ENCODE assay signal across 1 cellular context in the genomic region with DNA sequence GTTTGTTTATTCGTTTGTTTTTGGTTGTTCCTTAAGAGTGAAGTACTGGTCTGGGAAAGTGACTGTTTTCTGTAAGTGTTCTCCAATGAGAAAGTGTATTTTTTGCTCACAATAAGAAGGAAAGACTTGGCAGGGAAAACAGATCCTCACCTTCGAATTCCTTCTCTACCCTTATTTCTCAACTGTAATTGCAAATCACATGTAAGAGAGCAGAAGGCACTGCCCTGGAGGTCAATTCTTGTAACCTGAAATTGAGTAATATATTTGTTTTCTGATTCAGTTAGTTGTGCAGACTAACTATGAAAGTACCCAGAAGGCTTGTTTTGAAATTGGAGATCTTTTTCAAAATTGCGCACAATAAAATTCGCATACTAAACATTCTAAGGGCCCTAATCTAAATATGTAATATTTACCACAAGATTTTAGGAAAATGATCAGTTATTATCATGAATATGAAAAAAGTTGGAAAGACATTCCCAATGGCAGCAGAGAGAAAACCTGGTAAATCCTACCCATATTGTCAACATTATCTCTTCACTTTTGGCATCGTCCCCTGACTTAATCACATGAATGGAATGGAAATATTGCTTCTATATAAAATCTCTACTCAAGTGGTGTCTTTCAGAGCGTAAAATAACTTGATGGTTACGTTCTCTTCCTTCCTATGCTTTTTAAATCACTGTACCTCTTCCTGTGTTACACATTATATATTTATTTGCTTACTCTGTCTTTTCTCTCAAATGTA.
TF ChIP-seq lines count a peak whose summit lies in the region.

No MANE protein-coding gene starts in this region.

TF ChIP-seq in HepG2, 621 proteins besides CTCF, POLR2A, EP300 and RAD21 (continued from another document and continues in another):
- peak; percentile 81 for TF ChIP-seq ZSCAN9 (CRISPR knock-in tag; IDR thresholded peaks at IDR 0.05; ENCODE audit: borderline replicate concordance)
- no peak for TF ChIP-seq PAF1 (CRISPR knock-in tag; IDR thresholded peaks at IDR 0.05)
- TF ChIP-seq SYNCRIP (IDR thresholded peaks at IDR 0.05; ENCODE audit: insufficient read depth, low read depth, low read length) = no peak
- peak; percentile 80; the same call in 1 of the 2 replicates for TF ChIP-seq FOXO1 (CRISPR knock-in tag; IDR thresholded peaks at IDR 0.05)
- no peak; the same call in 1 of the 2 replicates for TF ChIP-seq ZNF652 (CRISPR knock-in tag; IDR thresholded peaks at IDR 0.05; ENCODE audit: borderline replicate concordance, low read depth)
- TF ChIP-seq CCDC6 (CRISPR knock-in tag; IDR thresholded peaks at IDR 0.05) = peak; percentile 72
- TF ChIP-seq ZNF569 (CRISPR knock-in tag; IDR thresholded peaks at IDR 0.05; ENCODE audit: borderline replicate concordance) = no peak
- no peak for TF ChIP-seq ZNF430 (CRISPR knock-in tag; IDR thresholded peaks at IDR 0.05)
- no peak for TF ChIP-seq ZFAT (CRISPR knock-in tag; conservative IDR thresholded peaks at IDR 0.05)
- TF ChIP-seq, protein P1, sequence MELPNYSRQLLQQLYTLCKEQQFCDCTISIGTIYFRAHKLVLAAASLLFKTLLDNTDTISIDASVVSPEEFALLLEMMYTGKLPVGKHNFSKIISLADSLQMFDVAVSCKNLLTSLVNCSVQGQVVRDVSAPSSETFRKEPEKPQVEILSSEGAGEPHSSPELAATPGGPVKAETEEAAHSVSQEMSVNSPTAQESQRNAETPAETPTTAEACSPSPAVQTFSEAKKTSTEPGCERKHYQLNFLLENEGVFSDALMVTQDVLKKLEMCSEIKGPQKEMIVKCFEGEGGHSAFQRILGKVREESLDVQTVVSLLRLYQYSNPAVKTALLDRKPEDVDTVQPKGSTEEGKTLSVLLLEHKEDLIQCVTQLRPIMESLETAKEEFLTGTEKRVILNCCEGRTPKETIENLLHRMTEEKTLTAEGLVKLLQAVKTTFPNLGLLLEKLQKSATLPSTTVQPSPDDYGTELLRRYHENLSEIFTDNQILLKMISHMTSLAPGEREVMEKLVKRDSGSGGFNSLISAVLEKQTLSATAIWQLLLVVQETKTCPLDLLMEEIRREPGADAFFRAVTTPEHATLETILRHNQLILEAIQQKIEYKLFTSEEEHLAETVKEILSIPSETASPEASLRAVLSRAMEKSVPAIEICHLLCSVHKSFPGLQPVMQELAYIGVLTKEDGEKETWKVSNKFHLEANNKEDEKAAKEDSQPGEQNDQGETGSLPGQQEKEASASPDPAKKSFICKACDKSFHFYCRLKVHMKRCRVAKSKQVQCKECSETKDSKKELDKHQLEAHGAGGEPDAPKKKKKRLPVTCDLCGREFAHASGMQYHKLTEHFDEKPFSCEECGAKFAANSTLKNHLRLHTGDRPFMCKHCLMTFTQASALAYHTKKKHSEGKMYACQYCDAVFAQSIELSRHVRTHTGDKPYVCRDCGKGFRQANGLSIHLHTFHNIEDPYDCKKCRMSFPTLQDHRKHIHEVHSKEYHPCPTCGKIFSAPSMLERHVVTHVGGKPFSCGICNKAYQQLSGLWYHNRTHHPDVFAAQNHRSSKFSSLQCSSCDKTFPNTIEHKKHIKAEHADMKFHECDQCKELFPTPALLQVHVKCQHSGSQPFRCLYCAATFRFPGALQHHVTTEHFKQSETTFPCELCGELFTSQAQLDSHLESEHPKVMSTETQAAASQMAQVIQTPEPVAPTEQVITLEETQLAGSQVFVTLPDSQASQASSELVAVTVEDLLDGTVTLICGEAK (IDR thresholded peaks at IDR 0.05) = no peak
- TF ChIP-seq, protein P1 (CRISPR knock-in tag; IDR thresholded peaks at IDR 0.05) = no peak
- no peak for TF ChIP-seq IKZF4 (CRISPR knock-in tag; IDR thresholded peaks at IDR 0.05; ENCODE audit: borderline replicate concordance, low read depth, not compliant biosample characterization)
- TF ChIP-seq REXO4 (CRISPR knock-in tag; IDR thresholded peaks at IDR 0.05; ENCODE audit: borderline replicate concordance) = no peak
- TF ChIP-seq ZNF672 (CRISPR knock-in tag; IDR thresholded peaks at IDR 0.05) = no peak
- TF ChIP-seq, protein P2, sequence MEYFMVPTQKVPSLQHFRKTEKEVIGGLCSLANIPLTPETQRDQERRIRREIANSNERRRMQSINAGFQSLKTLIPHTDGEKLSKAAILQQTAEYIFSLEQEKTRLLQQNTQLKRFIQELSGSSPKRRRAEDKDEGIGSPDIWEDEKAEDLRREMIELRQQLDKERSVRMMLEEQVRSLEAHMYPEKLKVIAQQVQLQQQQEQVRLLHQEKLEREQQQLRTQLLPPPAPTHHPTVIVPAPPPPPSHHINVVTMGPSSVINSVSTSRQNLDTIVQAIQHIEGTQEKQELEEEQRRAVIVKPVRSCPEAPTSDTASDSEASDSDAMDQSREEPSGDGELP (IDR thresholded peaks at IDR 0.05; ENCODE audit: borderline replicate concordance, low read depth) = peak; percentile 55; the same call in 1 of the 2 replicates
- peak; percentile 96 for TF ChIP-seq NR2F2 (IDR thresholded peaks at IDR 0.05; ENCODE audit: borderline replicate concordance, low read depth)
- no peak for TF ChIP-seq GTF3A (CRISPR knock-in tag; conservative IDR thresholded peaks at IDR 0.05)
- TF ChIP-seq, protein P3, sequence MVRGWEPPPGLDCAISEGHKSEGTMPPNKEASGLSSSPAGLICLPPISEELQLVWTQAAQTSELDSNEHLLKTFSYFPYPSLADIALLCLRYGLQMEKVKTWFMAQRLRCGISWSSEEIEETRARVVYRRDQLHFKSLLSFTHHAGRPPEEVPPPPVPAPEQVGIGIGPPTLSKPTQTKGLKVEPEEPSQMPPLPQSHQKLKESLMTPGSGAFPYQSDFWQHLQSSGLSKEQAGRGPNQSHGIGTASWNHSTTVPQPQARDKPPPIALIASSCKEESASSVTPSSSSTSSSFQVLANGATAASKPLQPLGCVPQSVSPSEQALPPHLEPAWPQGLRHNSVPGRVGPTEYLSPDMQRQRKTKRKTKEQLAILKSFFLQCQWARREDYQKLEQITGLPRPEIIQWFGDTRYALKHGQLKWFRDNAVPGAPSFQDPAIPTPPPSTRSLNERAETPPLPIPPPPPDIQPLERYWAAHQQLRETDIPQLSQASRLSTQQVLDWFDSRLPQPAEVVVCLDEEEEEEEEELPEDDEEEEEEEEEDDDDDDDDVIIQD (CRISPR knock-in tag; IDR thresholded peaks at IDR 0.05; ENCODE audit: low read depth) = peak; percentile 100
- TF ChIP-seq ZKSCAN5 (CRISPR knock-in tag; IDR thresholded peaks at IDR 0.05) = no peak
- TF ChIP-seq, protein P4, sequence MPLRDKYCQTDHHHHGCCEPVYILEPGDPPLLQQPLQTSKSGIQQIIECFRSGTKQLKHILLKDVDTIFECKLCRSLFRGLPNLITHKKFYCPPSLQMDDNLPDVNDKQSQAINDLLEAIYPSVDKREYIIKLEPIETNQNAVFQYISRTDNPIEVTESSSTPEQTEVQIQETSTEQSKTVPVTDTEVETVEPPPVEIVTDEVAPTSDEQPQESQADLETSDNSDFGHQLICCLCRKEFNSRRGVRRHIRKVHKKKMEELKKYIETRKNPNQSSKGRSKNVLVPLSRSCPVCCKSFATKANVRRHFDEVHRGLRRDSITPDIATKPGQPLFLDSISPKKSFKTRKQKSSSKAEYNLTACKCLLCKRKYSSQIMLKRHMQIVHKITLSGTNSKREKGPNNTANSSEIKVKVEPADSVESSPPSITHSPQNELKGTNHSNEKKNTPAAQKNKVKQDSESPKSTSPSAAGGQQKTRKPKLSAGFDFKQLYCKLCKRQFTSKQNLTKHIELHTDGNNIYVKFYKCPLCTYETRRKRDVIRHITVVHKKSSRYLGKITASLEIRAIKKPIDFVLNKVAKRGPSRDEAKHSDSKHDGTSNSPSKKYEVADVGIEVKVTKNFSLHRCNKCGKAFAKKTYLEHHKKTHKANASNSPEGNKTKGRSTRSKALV (CRISPR knock-in tag; IDR thresholded peaks at IDR 0.05) = peak; percentile 76
- peak; percentile 62; the same call in 1 of the 2 replicates for TF ChIP-seq ZNF331 (CRISPR knock-in tag; IDR thresholded peaks at IDR 0.05)
- no peak for TF ChIP-seq ZNF496 (CRISPR knock-in tag; IDR thresholded peaks at IDR 0.05; ENCODE audit: insufficient replicate concordance)
- TF ChIP-seq NCOR1 (IDR thresholded peaks at IDR 0.05; ENCODE audit: borderline replicate concordance, low read length) = peak; percentile 55; the same call in 1 of the 2 replicates
- TF ChIP-seq, protein P5, sequence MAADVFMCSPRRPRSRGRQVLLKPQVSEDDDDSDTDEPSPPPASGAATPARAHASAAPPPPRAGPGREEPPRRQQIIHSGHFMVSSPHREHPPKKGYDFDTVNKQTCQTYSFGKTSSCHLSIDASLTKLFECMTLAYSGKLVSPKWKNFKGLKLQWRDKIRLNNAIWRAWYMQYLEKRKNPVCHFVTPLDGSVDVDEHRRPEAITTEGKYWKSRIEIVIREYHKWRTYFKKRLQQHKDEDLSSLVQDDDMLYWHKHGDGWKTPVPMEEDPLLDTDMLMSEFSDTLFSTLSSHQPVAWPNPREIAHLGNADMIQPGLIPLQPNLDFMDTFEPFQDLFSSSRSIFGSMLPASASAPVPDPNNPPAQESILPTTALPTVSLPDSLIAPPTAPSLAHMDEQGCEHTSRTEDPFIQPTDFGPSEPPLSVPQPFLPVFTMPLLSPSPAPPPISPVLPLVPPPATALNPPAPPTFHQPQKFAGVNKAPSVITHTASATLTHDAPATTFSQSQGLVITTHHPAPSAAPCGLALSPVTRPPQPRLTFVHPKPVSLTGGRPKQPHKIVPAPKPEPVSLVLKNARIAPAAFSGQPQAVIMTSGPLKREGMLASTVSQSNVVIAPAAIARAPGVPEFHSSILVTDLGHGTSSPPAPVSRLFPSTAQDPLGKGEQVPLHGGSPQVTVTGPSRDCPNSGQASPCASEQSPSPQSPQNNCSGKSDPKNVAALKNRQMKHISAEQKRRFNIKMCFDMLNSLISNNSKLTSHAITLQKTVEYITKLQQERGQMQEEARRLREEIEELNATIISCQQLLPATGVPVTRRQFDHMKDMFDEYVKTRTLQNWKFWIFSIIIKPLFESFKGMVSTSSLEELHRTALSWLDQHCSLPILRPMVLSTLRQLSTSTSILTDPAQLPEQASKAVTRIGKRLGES (CRISPR knock-in tag; IDR thresholded peaks at IDR 0.05; ENCODE audit: borderline replicate concordance) = no peak
- TF ChIP-seq, protein P6, sequence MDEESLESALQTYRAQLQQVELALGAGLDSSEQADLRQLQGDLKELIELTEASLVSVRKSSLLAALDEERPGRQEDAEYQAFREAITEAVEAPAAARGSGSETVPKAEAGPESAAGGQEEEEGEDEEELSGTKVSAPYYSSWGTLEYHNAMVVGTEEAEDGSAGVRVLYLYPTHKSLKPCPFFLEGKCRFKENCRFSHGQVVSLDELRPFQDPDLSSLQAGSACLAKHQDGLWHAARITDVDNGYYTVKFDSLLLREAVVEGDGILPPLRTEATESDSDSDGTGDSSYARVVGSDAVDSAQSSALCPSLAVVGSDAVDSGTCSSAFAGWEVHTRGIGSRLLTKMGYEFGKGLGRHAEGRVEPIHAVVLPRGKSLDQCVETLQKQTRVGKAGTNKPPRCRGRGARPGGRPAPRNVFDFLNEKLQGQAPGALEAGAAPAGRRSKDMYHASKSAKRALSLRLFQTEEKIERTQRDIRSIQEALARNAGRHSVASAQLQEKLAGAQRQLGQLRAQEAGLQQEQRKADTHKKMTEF (CRISPR knock-in tag; IDR thresholded peaks at IDR 0.05) = peak; percentile 77; the same call in 1 of the 2 replicates
- no peak for TF ChIP-seq U2AF1 (optimal IDR thresholded peaks at IDR 0.05; ENCODE audit: low read depth, low read length)
- peak; percentile 85 for TF ChIP-seq HDAC2 (CRISPR knock-in tag; IDR thresholded peaks at IDR 0.05)
- TF ChIP-seq, protein P7, sequence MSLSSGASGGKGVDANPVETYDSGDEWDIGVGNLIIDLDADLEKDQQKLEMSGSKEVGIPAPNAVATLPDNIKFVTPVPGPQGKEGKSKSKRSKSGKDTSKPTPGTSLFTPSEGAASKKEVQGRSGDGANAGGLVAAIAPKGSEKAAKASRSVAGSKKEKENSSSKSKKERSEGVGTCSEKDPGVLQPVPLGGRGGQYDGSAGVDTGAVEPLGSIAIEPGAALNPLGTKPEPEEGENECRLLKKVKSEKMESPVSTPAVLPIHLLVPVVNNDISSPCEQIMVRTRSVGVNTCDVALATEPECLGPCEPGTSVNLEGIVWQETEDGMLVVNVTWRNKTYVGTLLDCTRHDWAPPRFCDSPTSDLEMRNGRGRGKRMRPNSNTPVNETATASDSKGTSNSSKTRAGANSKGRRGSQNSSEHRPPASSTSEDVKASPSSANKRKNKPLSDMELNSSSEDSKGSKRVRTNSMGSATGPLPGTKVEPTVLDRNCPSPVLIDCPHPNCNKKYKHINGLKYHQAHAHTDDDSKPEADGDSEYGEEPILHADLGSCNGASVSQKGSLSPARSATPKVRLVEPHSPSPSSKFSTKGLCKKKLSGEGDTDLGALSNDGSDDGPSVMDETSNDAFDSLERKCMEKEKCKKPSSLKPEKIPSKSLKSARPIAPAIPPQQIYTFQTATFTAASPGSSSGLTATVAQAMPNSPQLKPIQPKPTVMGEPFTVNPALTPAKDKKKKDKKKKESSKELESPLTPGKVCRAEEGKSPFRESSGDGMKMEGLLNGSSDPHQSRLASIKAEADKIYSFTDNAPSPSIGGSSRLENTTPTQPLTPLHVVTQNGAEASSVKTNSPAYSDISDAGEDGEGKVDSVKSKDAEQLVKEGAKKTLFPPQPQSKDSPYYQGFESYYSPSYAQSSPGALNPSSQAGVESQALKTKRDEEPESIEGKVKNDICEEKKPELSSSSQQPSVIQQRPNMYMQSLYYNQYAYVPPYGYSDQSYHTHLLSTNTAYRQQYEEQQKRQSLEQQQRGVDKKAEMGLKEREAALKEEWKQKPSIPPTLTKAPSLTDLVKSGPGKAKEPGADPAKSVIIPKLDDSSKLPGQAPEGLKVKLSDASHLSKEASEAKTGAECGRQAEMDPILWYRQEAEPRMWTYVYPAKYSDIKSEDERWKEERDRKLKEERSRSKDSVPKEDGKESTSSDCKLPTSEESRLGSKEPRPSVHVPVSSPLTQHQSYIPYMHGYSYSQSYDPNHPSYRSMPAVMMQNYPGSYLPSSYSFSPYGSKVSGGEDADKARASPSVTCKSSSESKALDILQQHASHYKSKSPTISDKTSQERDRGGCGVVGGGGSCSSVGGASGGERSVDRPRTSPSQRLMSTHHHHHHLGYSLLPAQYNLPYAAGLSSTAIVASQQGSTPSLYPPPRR (CRISPR knock-in tag; IDR thresholded peaks at IDR 0.05; ENCODE audit: borderline replicate concordance) = peak; percentile 27; the same call in 1 of the 2 replicates
